In the genomic region with DNA sequence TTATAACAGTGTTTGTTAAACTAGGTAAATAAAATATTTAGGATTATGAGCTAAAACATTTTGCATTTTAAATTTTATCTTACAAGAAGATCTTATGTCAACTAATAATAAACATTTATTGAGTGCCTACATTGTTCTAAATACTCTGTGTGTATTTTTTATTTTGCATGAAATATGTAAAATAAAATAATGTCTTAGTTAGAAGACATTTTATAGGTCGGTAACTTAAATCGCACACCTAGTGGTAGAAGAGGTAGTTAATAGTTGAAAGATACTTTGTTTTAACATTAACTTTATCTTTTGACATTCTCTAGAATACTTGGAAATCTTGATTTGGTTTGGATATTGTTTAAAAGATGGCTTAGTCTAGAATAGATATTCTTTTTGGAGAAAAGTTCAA, we compare ENCODE assay signal across 29 cellular contexts.
"Had no signal": no experiment of that assay in that cellular context is flagged by ENCODE, and none has a peak within 500 bp of the region (broad histone marks: within the 10 kb centered on the region; RNA-seq: fewer than 3 reads in every experiment).

No MANE protein-coding gene starts in this region.

- H3K27me3 Mint-ChIP-seq: activated CD4-positive, alpha-beta memory T cell treated with anti-CD3 and anti-CD28 coated beads for 36 hours; activated T-helper 17 cell treated with anti-CD3 and anti-CD28 coated beads, Interleukin-2, amount 50 U/mL, for 72 hours; naive B cell; stimulated activated naive CD8-positive, alpha-beta T cell treated with anti-CD3 and anti-CD28 coated beads, Interleukin-15, Interleukin-2, amounts not matched to agents 100 ng/mL and 50 ng/mL, for 24 hours had no signal

- H3K27ac ChIP-seq: heart left ventricle, left ventricle myocardium inferior, neutrophil, ovary, skin epidermis, thyroid gland, upper lobe of left lung had no signal

- H3K27me3 ChIP-seq: heart left ventricle, neutrophil, ovary, thyroid gland, upper lobe of left lung had no signal

- H3K4me3 Mint-ChIP-seq: activated CD4-positive, alpha-beta memory T cell treated with anti-CD3 and anti-CD28 coated beads for 36 hours; activated T-cell treated with anti-CD3 and anti-CD28 coated beads, Interleukin-2, amount 50 U/mL, for 4 hours; activated T-helper 17 cell treated with anti-CD3 and anti-CD28 coated beads, Interleukin-2, amount 50 U/mL, for 72 hours; naive B cell; nephron progenitor cell; stimulated activated effector memory CD8-positive, alpha-beta T cell treated with anti-CD3 and anti-CD28 coated beads, Interleukin-12 subunit alpha, Interleukin-12 subunit beta, amount 100 ng/mL, for 72 hours; stimulated activated naive CD8-positive, alpha-beta T cell treated with anti-CD3 and anti-CD28 coated beads, Interleukin-15, Interleukin-2, amounts not matched to agents 100 ng/mL and 50 ng/mL, for 24 hours had no signal

- H3K4me1 Mint-ChIP-seq: nephron progenitor cell had no signal

- H3K27ac Mint-ChIP-seq: activated CD4-positive, alpha-beta memory T cell treated with anti-CD3 and anti-CD28 coated beads for 36 hours; activated T-helper 17 cell treated with anti-CD3 and anti-CD28 coated beads, Interleukin-2, amount 50 U/mL, for 72 hours; nephron progenitor cell; stimulated activated effector memory CD8-positive, alpha-beta T cell treated with anti-CD3 and anti-CD28 coated beads, Interleukin-12 subunit alpha, Interleukin-12 subunit beta, amount 100 ng/mL, for 72 hours; stimulated activated naive CD8-positive, alpha-beta T cell treated with anti-CD3 and anti-CD28 coated beads, Interleukin-15, Interleukin-2, amounts not matched to agents 100 ng/mL and 50 ng/mL, for 24 hours had no signal

- DNase-seq: activated CD4-positive, alpha-beta memory T cell treated with anti-CD3 and anti-CD28 coated beads for 36 hours; activated CD4-positive, alpha-beta T cell treated with anti-CD3 and anti-CD28 coated beads for 48 hours; activated CD8-positive, alpha-beta memory T cell treated with anti-CD3 and anti-CD28 coated beads, Interleukin-2, amount 50 U/mL, for 48 hours; activated gamma-delta T cell treated with Interleukin-2 at 50 U/mL for 16 hours; activated naive CD4-positive, alpha-beta T cell treated with anti-CD3 and anti-CD28 coated beads, Interleukin-2, amount 50 U/mL, for 16 hours; activated T-cell treated with anti-CD3 and anti-CD28 coated beads, Interleukin-2, amount 50 U/mL, for 4 hours; amniotic stem cell; caudate nucleus; foreskin fibroblast; heart left ventricle; left ventricle myocardium inferior; naive B cell; nephron progenitor cell; ovary; retina; stimulated activated CD4-positive, alpha-beta T cell treated with anti-CD3 and anti-CD28 coated beads, Interleukin-4, amount 100 ng/mL, for 24 hours; T-helper 1 cell; thyroid gland; upper lobe of left lung had no signal

- H3K36me3 ChIP-seq: neutrophil, ovary, prostate gland, thyroid gland had no signal

- H3K9me3 Mint-ChIP-seq: activated CD4-positive, alpha-beta memory T cell treated with anti-CD3 and anti-CD28 coated beads for 36 hours; activated T-cell treated with anti-CD3 and anti-CD28 coated beads, Interleukin-2, amount 50 U/mL, for 4 hours; activated T-helper 17 cell treated with anti-CD3 and anti-CD28 coated beads, Interleukin-2, amount 50 U/mL, for 72 hours; stimulated activated effector memory CD8-positive, alpha-beta T cell treated with anti-CD3 and anti-CD28 coated beads, Interleukin-12 subunit alpha, Interleukin-12 subunit beta, amount 100 ng/mL, for 72 hours; stimulated activated naive CD8-positive, alpha-beta T cell treated with anti-CD3 and anti-CD28 coated beads, Interleukin-15, Interleukin-2, amounts not matched to agents 100 ng/mL and 50 ng/mL, for 24 hours had no signal

- H3K4me1 ChIP-seq: prostate gland, thyroid gland had no signal

- H3K4me3 ChIP-seq: heart left ventricle, left ventricle myocardium inferior, lung, ovary, prostate gland, skin epidermis, thyroid gland, upper lobe of left lung had no signal

- H3K9me3 ChIP-seq: neutrophil, ovary, prostate gland, thyroid gland, upper lobe of left lung had no signal

- ATAC-seq: activated CD4-positive, CD25-positive, alpha-beta regulatory T cell treated with anti-CD3 and anti-CD28 coated beads, Interleukin-2, amount 50 U/mL, for 24 hours; activated T-cell treated with anti-CD3 and anti-CD28 coated beads, Interleukin-2, amount 50 U/mL, for 4 hours; activated T-helper 17 cell treated with anti-CD3 and anti-CD28 coated beads, Interleukin-2, amount 50 U/mL, for 72 hours; esophagus mucosa; heart left ventricle; sciatic nerve; stimulated activated effector memory CD8-positive, alpha-beta T cell treated with anti-CD3 and anti-CD28 coated beads, Interleukin-12 subunit alpha, Interleukin-12 subunit beta, amount 100 ng/mL, for 72 hours had no signal
